Comparison of ENCODE assay signal across 2 cellular contexts in genomic region chr21:38678827-38679226, GRCh38.
A peak's percentile ranks its signal among the peaks of the same experiment; 100 is the strongest.
TF ChIP-seq lines count a peak whose summit lies in the region.

No MANE protein-coding gene starts in this region.

TF ChIP-seq in HepG2, 621 proteins besides CTCF, POLR2A, EP300 and RAD21 (continued from another document):
- TF ChIP-seq BATF2 (CRISPR knock-in tag; IDR thresholded peaks at IDR 0.05) (no peak), SP4 (CRISPR knock-in tag; IDR thresholded peaks at IDR 0.05) (no peak), PCBP2 (optimal IDR thresholded peaks at IDR 0.05; ENCODE audit: low read depth, low read length, poor library complexity, severe bottlenecking) (peak; percentile 66), HNRNPK (IDR thresholded peaks at IDR 0.05; ENCODE audit: low read depth, low read length, poor library complexity, severe bottlenecking) (peak; percentile 97), SP2 (CRISPR knock-in tag; IDR thresholded peaks at IDR 0.05) (no peak), PCBP1 (IDR thresholded peaks at IDR 0.05; ENCODE audit: borderline replicate concordance, low read depth, low read length) (peak; percentile 82; the same call in 1 of the 2 replicates), THYN1 (CRISPR knock-in tag; IDR thresholded peaks at IDR 0.05; ENCODE audit: borderline replicate concordance, low read depth) (no peak)

TF ChIP-seq in K562, 482 proteins besides CTCF, POLR2A, EP300 and RAD21 (continued from another document):
- TF ChIP-seq FOXO4 (CRISPR knock-in tag; IDR thresholded peaks at IDR 0.05), result no peak
TF ChIP-seq in K562: peak in this region for 3.
